In genomic region chr17:7590743-7591142, GRCh38 we compare ENCODE assay signal across 1 cellular context.
TF ChIP-seq lines count a peak whose summit lies in the region.

No MANE protein-coding gene starts in this region.

TF ChIP-seq in GM12878, 131 proteins besides CTCF, POLR2A, EP300 and RAD21:
- TF ChIP-seq GABPA (IDR thresholded peaks at IDR 0.05; ENCODE audit: low read depth) (no peak), POLR2AphosphoS5 (IDR thresholded peaks at IDR 0.05; ENCODE audit: low read length) (no peak), NFYA (IDR thresholded peaks at IDR 0.05; ENCODE audit: borderline replicate concordance, low read depth, low read length) (no peak)
